ENCODE assay signal across 20 cellular contexts in the genomic region with DNA sequence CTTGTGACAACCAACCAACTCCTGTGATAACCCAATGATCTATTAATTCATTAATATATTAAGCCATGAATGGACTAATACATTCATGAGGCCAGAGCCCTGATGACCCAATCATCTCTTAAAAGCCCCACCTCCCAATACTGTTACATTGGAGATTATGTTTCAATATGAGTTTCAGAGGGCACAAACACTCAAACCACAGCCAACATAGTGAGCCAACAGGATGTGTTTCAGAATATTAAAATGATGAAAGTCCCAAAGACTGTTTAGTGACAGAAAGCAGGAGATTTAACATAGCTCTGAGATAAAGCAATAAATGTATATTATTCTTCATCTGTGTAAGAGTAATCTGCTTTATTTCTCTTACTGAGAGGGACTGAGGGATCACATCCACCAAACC.
"Had no signal": no experiment of that assay in that cellular context is flagged by ENCODE, and none has a peak within 500 bp of the region (broad histone marks: within the 10 kb centered on the region; RNA-seq: fewer than 3 reads in every experiment).

No MANE protein-coding gene starts in this region.

- H3K4me1 Mint-ChIP-seq: IgD-negative memory B cell had no signal

- H3K9me3 ChIP-seq: SJSA1 had no signal

- H3K27ac ChIP-seq: HL-60, SJSA1, SK-N-MC had no signal

- H3K27me3 Mint-ChIP-seq: IgD-negative memory B cell had no signal

- ATAC-seq: K562 had no signal

- H3K36me3 Mint-ChIP-seq: IgD-negative memory B cell had no signal

- H3K4me1 ChIP-seq: SJSA1 had no signal

- DNase-seq: Karpas-422, MM.1S, NCI-H1092 treated with DMSO at 0.1 percent for 48 hours, NCI-H1436, NCI-H187, NCI-H2029, NCI-H2171 treated with DMSO at 0.1 percent for 48 hours, NCI-H345, NCI-H446 treated with DMSO at 0.1 percent for 48 hours, NCI-H510A treated with DMSO at 0.1 percent for 48 hours, NCI-H526, NCI-H748 treated with DMSO at 0.1 percent for 48 hours, Right ventricle myocardium superior, RPMI8226, SIG-M5 had no signal

- H3K4me3 Mint-ChIP-seq: IgD-negative memory B cell had no signal

- H3K27me3 ChIP-seq: SJSA1 had no signal

- H3K36me3 ChIP-seq: SJSA1 had no signal

- H3K9me3 Mint-ChIP-seq: IgD-negative memory B cell had no signal

- H3K4me3 ChIP-seq: K562, SJSA1, SK-N-MC had no signal
